20 cellular contexts compared by ENCODE assay signal in genomic region chr16:49580751-49581303, GRCh38.
DNase-seq lines count a peak whose midpoint lies in the region; ATAC-seq and TF ChIP-seq lines count a peak whose summit lies in the region.
"Had no signal": no experiment of that assay in that cellular context is flagged by ENCODE, and none has a peak within 500 bp of the region (broad histone marks: within the 10 kb centered on the region; RNA-seq: fewer than 3 reads in every experiment).

No MANE protein-coding gene starts in this region.

- intact Hi-C loops in PC-3 (cut with micrococcal nuclease) (no loop called here), posterior vena cava (cut with DNase I) (no loop called here)

- no peak overlapping the region for H3K9ac ChIP-seq in PC-3 (ENCODE audit: low read length)
- H3K9ac ChIP-seq: KMS-11 had no signal

- H3K27ac Mint-ChIP-seq in type B pancreatic cell: peak overlapping the region; percentile 11
- H3K27ac Mint-ChIP-seq: CD8-positive, alpha-beta T cell; T-helper 17 cell had no signal

- DNase-seq in PC-3 (peak; percentile 3), epithelial cell of proximal tubule (ENCODE audit: low read depth) (no peak), posterior vena cava (ENCODE audit: low spot score) (peak; percentile 24), type B pancreatic cell (ENCODE audit: extremely low spot score, unreplicated experiment) (no peak)
- no peak for DNase-seq in activated CD4-positive, alpha-beta T cell treated with anti-CD3 and anti-CD28 coated beads for 4 hours
- DNase-seq: activated CD8-positive, alpha-beta memory T cell treated with anti-CD3 and anti-CD28 coated beads, Interleukin-2, amount 50 U/mL, for 48 hours; activated effector memory CD4-positive, alpha-beta T cell treated with anti-CD3 and anti-CD28 coated beads, Interleukin-2, amount 50 U/mL, for 16 hours; adrenal gland; CD8-positive, alpha-beta T cell; GOT3; left ventricle myocardium inferior; MV-4-11; NCI-H187 treated with DMSO at 0.1 percent for 48 hours; psoas muscle; stimulated activated CD8-positive, alpha-beta memory T cell treated with anti-CD3 and anti-CD28 coated beads, Interleukin-4, amount 100 ng/mL, for 48 hours; T-helper 17 cell had no signal

- BruUV-seq in PC-3 (replicated peaks; lab: Mats Ljungman, UMichigan): no TSS peak

- no peaks in the 10 kb centered on the region for H3F3A ChIP-seq in PC-3 (ENCODE audit: low read length, unreplicated experiment)

- CTCF ChIA-PET in PC-3 (lab: Charles Lee): no interaction called here

- no peak overlapping the region for H3K27ac ChIP-seq in PC-3 (ENCODE audit: low read length)
- H3K27ac ChIP-seq in gastroesophageal sphincter: peak overlapping the region in 1 of 4 donors; percentile 43
- H3K27ac ChIP-seq: KMS-11, left ventricle myocardium inferior, psoas muscle, VCaP had no signal

- H2AFZ ChIP-seq in PC-3 (ENCODE audit: low read length): no peak overlapping the region

- peaks cover 19% of the 10 kb centered on the region for H3K27me3 ChIP-seq in PC-3 (ENCODE audit: low read length)
- H3K27me3 ChIP-seq in gastroesophageal sphincter: no peaks in the 10 kb centered on the region
- H3K27me3 ChIP-seq: adrenal gland had no signal

- no peaks in the 10 kb centered on the region for H3K9me3 ChIP-seq in PC-3 (ENCODE audit: low read length)
- no peaks in the 10 kb centered on the region for H3K9me3 ChIP-seq in gastroesophageal sphincter
- H3K9me3 ChIP-seq: adrenal gland, left ventricle myocardium inferior, psoas muscle had no signal

- H3K79me2 ChIP-seq in PC-3 (ENCODE audit: low read length): no peaks in the 10 kb centered on the region

- H3K9me2 ChIP-seq in PC-3 (replicated peaks; ENCODE audit: low read length): no peaks in the 10 kb centered on the region

- no peak for TF ChIP-seq EP300 in gastroesophageal sphincter (IDR thresholded peaks at IDR 0.05)

- WGBS in gastroesophageal sphincter (ENCODE audit: low coverage in 1 of 2), 2 donors: 57 to 81% methylated on average over 8 to 9 of the region's 16 CpGs

- H3K27me3 Mint-ChIP-seq in type B pancreatic cell: no peaks in the 10 kb centered on the region

- H3K36me3 Mint-ChIP-seq in type B pancreatic cell: no peaks in the 10 kb centered on the region
- H3K36me3 Mint-ChIP-seq: CD8-positive, alpha-beta T cell had no signal

- no peak for TF ChIP-seq CTCF in PC-3 (conservative IDR thresholded peaks at IDR 0.05; ENCODE audit: low read depth, low read length)
- TF ChIP-seq CTCF in epithelial cell of proximal tubule (conservative IDR thresholded peaks at IDR 0.05; ENCODE audit: low read depth, low read length): no peak
- TF ChIP-seq CTCF in type B pancreatic cell (conservative IDR thresholded peaks at IDR 0.05): no peak
- no peak for TF ChIP-seq CTCF in gastroesophageal sphincter (IDR thresholded peaks at IDR 0.05)

- H3K4me1 ChIP-seq in PC-3 (ENCODE audit: insufficient read depth, low read length) (no peaks in the 10 kb centered on the region), gastroesophageal sphincter (peaks cover 0 to 5% (median 0%) of the 10 kb centered on the region in 3 donors)
- H3K4me1 ChIP-seq: adrenal gland had no signal

- H3K9me3 Mint-ChIP-seq in type B pancreatic cell: no peaks in the 10 kb centered on the region
- H3K9me3 Mint-ChIP-seq: CD8-positive, alpha-beta T cell had no signal

- H3K4me2 ChIP-seq in PC-3 (ENCODE audit: low read length): no peak overlapping the region
- H3K4me2 ChIP-seq: KMS-11 had no signal

- POLR2A ChIA-PET in PC-3 (lab: Charles Lee; ENCODE audit: unreplicated experiment): no interaction called here

- TF ChIP-seq POLR2A in gastroesophageal sphincter (IDR thresholded peaks at IDR 0.05): no peak

- H3K4me3 ChIP-seq in PC-3 (ENCODE audit: low read length) (no peak overlapping the region), epithelial cell of proximal tubule (ENCODE audit: low read depth, low read length) (peak overlapping the region; percentile 3), gastroesophageal sphincter (no peak overlapping the region)
- H3K4me3 ChIP-seq: adrenal gland, left ventricle myocardium inferior, psoas muscle had no signal

- H3K4me3 Mint-ChIP-seq in type B pancreatic cell: no peak overlapping the region
- H3K4me3 Mint-ChIP-seq: CD8-positive, alpha-beta T cell; T-helper 17 cell had no signal

- H3K36me3 ChIP-seq in PC-3 (ENCODE audit: low read depth, low read length) (no peaks in the 10 kb centered on the region), gastroesophageal sphincter (no peaks in the 10 kb centered on the region)
- H3K36me3 ChIP-seq: adrenal gland, left ventricle myocardium inferior had no signal

- peaks cover 44% of the 10 kb centered on the region for H3K4me1 Mint-ChIP-seq in type B pancreatic cell (ENCODE audit: unreplicated experiment)
- H3K4me1 Mint-ChIP-seq: T-helper 17 cell had no signal

- no peak for ATAC-seq in PC-3
- no peak for ATAC-seq in HG03354 (IDR thresholded peaks at IDR 0.05; ENCODE audit: poor library complexity, severe bottlenecking, unreplicated experiment)
- no peak for ATAC-seq in gastroesophageal sphincter
- ATAC-seq: CD8-positive, alpha-beta T cell; T-helper 17 cell had no signal

- H4K20me1 ChIP-seq in PC-3 (ENCODE audit: low read length): no peaks in the 10 kb centered on the region

Comparison
In these comparisons a context has a peak if more than half of its experiments do, and no peak if none do; other contexts are left out.
1. DNase-seq: peak in PC-3 (single experiment) and posterior vena cava (single experiment); none in epithelial cell of proximal tubule (single experiment), type B pancreatic cell (single experiment) and activated CD4-positive, alpha-beta T cell treated with anti-CD3 and anti-CD28 coated beads for 4 hours (0 of 2).